In genomic region chr2:120736202-120736954, GRCh38 we compare ENCODE assay signal across 8 cellular contexts. TPM values are rescaled to one million over a fixed set of nuclear protein-coding genes. Genes with fewer than 3 reads are reported as not detected.
DNase-seq lines count a peak whose midpoint lies in the region; ATAC-seq and TF ChIP-seq lines count a peak whose summit lies in the region.
"Had no signal": no experiment of that assay in that cellular context is flagged by ENCODE, and none has a peak within 500 bp of the region (broad histone marks: within the 10 kb centered on the region; RNA-seq: fewer than 3 reads in every experiment).

No MANE protein-coding gene starts in this region.

- TF ChIP-seq CTCF in stomach (IDR thresholded peaks at IDR 0.05) = no peak

- H3K27ac ChIP-seq in stomach = peak overlapping the region; percentile 52 to 86 (median 84)

- no peaks in the 10 kb centered on the region for H3K36me3 ChIP-seq in stomach

- H3K4me3 ChIP-seq in iPS-18c (ENCODE audit: insufficient read depth, low read depth, low read length) (peak overlapping the region; percentile 95), stomach (peak overlapping the region; percentile 52 to 64 (median 59))

- peaks cover 38 to 70% (median 57%) of the 10 kb centered on the region in 4 donors for H3K4me1 ChIP-seq in stomach

- H3K27ac Mint-ChIP-seq in activated T-helper 2 cell treated with anti-CD3 and anti-CD28 coated beads, Interferon-gamma antibody, Interleukin-2, Interleukin-4, amounts not matched to agents 10 μg/mL and 5 μg/mL and 100 μg/mL, durations not matched to agents 14 hours and 24 hours and 36 hours = no peak overlapping the region
- H3K27ac Mint-ChIP-seq: naive thymus-derived CD4-positive, alpha-beta T cell had no signal

- H3K4me1 Mint-ChIP-seq in activated T-helper 2 cell treated with anti-CD3 and anti-CD28 coated beads, Interferon-gamma antibody, Interleukin-2, Interleukin-4, amounts not matched to agents 10 μg/mL and 5 μg/mL and 100 μg/mL, durations not matched to agents 14 hours and 24 hours and 36 hours (ENCODE audit: low read depth) = peaks cover 11% of the 10 kb centered on the region

- TF ChIP-seq POLR2A in stomach (IDR thresholded peaks at IDR 0.05) = no peak

- intact Hi-C loops in activated T-helper 2 cell treated with anti-CD3 and anti-CD28 coated beads, Interferon-gamma antibody, Interleukin-2, Interleukin-4, amounts not matched to agents 10 μg/mL and 5 μg/mL and 100 μg/mL, durations not matched to agents 14 hours and 24 hours and 36 hours (cut with micrococcal nuclease) = loop anchor here (5.0 kb wide), 1 partner anchor 389 kb away; the partner anchor contains the start of gene INHBB
- intact Hi-C loops in stomach (cut with DNase I; ENCODE audit: low total_unique reads) = no loop called here

- H3K4me3 Mint-ChIP-seq in activated T-helper 2 cell treated with anti-CD3 and anti-CD28 coated beads, Interferon-gamma antibody, Interleukin-2, Interleukin-4, amounts not matched to agents 10 μg/mL and 5 μg/mL and 100 μg/mL, durations not matched to agents 14 hours and 24 hours and 36 hours (ENCODE audit: low read depth) = peak overlapping the region; percentile 13

- H3K36me3 Mint-ChIP-seq in activated T-helper 2 cell treated with anti-CD3 and anti-CD28 coated beads, Interferon-gamma antibody, Interleukin-2, Interleukin-4, amounts not matched to agents 10 μg/mL and 5 μg/mL and 100 μg/mL, durations not matched to agents 14 hours and 24 hours and 36 hours (ENCODE audit: low read depth) = no peaks in the 10 kb centered on the region

- no peak for ATAC-seq in GM21423 (IDR thresholded peaks at IDR 0.05; ENCODE audit: unreplicated experiment)
- ATAC-seq: naive thymus-derived CD4-positive, alpha-beta T cell had no signal

- DNase-seq in HK-2 (ENCODE audit: unreplicated experiment) (peak; percentile 70), stomach (peak; percentile 25), NOMO-1 treated with dmso at 0.1 percent for 144 hours (lab: John Stamatoyannopoulos, UW; ENCODE audit: unreplicated experiment) (no peak), NCI-H1092 (lab: John Stamatoyannopoulos, UW) (no peak)
- peak; percentile 2 for DNase-seq in activated T-helper 2 cell treated with anti-CD3 and anti-CD28 coated beads, Interferon-gamma antibody, Interleukin-2, Interleukin-4, amounts not matched to agents 10 μg/mL and 5 μg/mL and 100 μg/mL, durations not matched to agents 14 hours and 24 hours and 36 hours (ENCODE audit: low spot score)

- H3K27me3 Mint-ChIP-seq in activated T-helper 2 cell treated with anti-CD3 and anti-CD28 coated beads, Interferon-gamma antibody, Interleukin-2, Interleukin-4, amounts not matched to agents 10 μg/mL and 5 μg/mL and 100 μg/mL, durations not matched to agents 14 hours and 24 hours and 36 hours (ENCODE audit: low read depth) = peaks cover 66% of the 10 kb centered on the region

- no peaks in the 10 kb centered on the region for H3K9me3 ChIP-seq in iPS-18c (ENCODE audit: control insufficient read depth, insufficient read depth, low read length)
- no peaks in the 10 kb centered on the region for H3K9me3 ChIP-seq in stomach

- TF ChIP-seq EP300 in stomach (IDR thresholded peaks at IDR 0.05) = no peak

- peaks cover 4 to 79% (median 41%) of the 10 kb centered on the region in 3 donors for H3K27me3 ChIP-seq in stomach

- no peaks in the 10 kb centered on the region for H3K9me3 Mint-ChIP-seq in activated T-helper 2 cell treated with anti-CD3 and anti-CD28 coated beads, Interferon-gamma antibody, Interleukin-2, Interleukin-4, amounts not matched to agents 10 μg/mL and 5 μg/mL and 100 μg/mL, durations not matched to agents 14 hours and 24 hours and 36 hours

- WGBS in stomach, 5 donors = 1 to 3% (median 1%) methylated on average over 18 to 60 of the region's 60 CpGs

RNA-seq across cellular contexts. Expression of gene GLI2, which starts 0.7 kb away (rescaled TPM):
- total RNA-seq in activated T-helper 2 cell treated with anti-CD3 and anti-CD28 coated beads, Interferon-gamma antibody, Interleukin-2, Interleukin-4, amounts not matched to agents 10 μg/mL and 5 μg/mL and 100 μg/mL, durations not matched to agents 14 hours and 24 hours and 36 hours = 0.07 TPM in 1 of 2 replicates, not detected in the other
- total RNA-seq in stomach = 1 to 10 TPM in 2 of 5 donors, under 1 TPM in 2, not detected in 1; 0.45 to 2.8 (median 1.6) TPM
- under 1 TPM; 0.60 to 0.68 (median 0.61) TPM for polyA plus RNA-seq in stomach
- polyA plus RNA-seq: naive thymus-derived CD4-positive, alpha-beta T cell had no signal

Comparison
In these comparisons a context has a peak if more than half of its experiments do, and no peak if none do; other contexts are left out.
1. DNase-seq: peak in HK-2 (single experiment), activated T-helper 2 cell treated with anti-CD3 and anti-CD28 coated beads, Interferon-gamma antibody, Interleukin-2, Interleukin-4, amounts not matched to agents 10 μg/mL and 5 μg/mL and 100 μg/mL, durations not matched to agents 14 hours and 24 hours and 36 hours (single experiment) and stomach (single experiment); none in NOMO-1 treated with dmso at 0.1 percent for 144 hours (single experiment) and NCI-H1092 (single experiment).